19 cellular contexts compared by ENCODE assay signal in the genomic region with DNA sequence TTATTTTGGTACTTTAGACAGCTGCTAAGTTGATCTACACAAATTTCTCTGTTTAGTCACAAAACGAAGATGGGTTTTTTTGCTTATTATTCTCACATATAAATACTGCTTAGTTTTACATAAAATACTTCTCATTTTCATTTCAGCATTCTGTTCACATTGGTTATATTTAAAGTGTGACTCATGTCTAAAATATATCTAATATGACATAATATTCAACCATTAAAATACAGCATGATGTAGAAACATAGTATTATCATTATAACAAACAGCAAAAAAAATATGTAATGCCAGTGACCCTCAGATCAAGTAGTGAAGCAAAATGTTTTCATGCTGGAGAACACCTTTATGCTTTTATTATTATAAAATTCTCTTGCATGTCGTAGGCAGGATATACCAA.
"Had no signal": no experiment of that assay in that cellular context is flagged by ENCODE, and none has a peak within 500 bp of the region (broad histone marks: within the 10 kb centered on the region; RNA-seq: fewer than 3 reads in every experiment).

No MANE protein-coding gene starts in this region.

- ATAC-seq: activated CD8-positive, alpha-beta T cell treated with anti-CD3 and anti-CD28 coated beads, Interleukin-2, amount 10 ng/mL, durations not matched to agents 7 days and 5 days; activated naive CD8-positive, alpha-beta T cell treated with anti-CD3 and anti-CD28 coated beads, Interleukin-2, amount 50 U/mL, for 24 hours; activated T-cell treated with anti-CD3 and anti-CD28 coated beads, Interleukin-2, amount 50 U/mL, for 4 hours; effector memory CD8-positive, alpha-beta T cell; left lobe of liver; natural killer cell; sciatic nerve had no signal

- FAIRE-seq: keratinocyte had no signal

- H3K4me3 ChIP-seq: esophagus squamous epithelium, lung, spleen, thyroid gland had no signal

- H3K4me1 ChIP-seq: spleen, thyroid gland had no signal

- H3K9me3 Mint-ChIP-seq: activated CD4-positive, alpha-beta T cell treated with anti-CD3 and anti-CD28 coated beads, Interleukin-2, amount 10 ng/mL, durations not matched to agents 24 days and 14 days; activated naive CD4-positive, alpha-beta T cell treated with anti-CD3 and anti-CD28 coated beads for 36 hours; activated naive CD8-positive, alpha-beta T cell treated with anti-CD3 and anti-CD28 coated beads, Interleukin-2, amount 50 U/mL, for 24 hours; activated T-cell treated with anti-CD3 and anti-CD28 coated beads, Interleukin-2, amount 50 U/mL, for 4 hours; effector memory CD8-positive, alpha-beta T cell; natural killer cell; T-helper 1 cell treated with Interleukin-12 subunit alpha and Interleukin-12 subunit beta and Interleukin-4 antibody, amounts not matched to agents 30 μg/mL and 1 μg/mL, for 36 hours had no signal

- H3K4me1 Mint-ChIP-seq: natural killer cell had no signal

- DNase-seq: activated CD4-positive, alpha-beta T cell treated with anti-CD3 and anti-CD28 coated beads, Interleukin-2, amount 10 ng/mL, durations not matched to agents 24 days and 14 days; activated CD8-positive, alpha-beta T cell treated with anti-CD3 and anti-CD28 coated beads, Interleukin-2, amount 10 ng/mL, durations not matched to agents 7 days and 5 days; activated naive CD4-positive, alpha-beta T cell treated with anti-CD3 and anti-CD28 coated beads for 36 hours; activated naive CD8-positive, alpha-beta T cell treated with anti-CD3 and anti-CD28 coated beads, Interleukin-2, amount 50 U/mL, for 24 hours; activated T-cell treated with anti-CD3 and anti-CD28 coated beads, Interleukin-2, amount 50 U/mL, for 4 hours; effector memory CD8-positive, alpha-beta T cell; esophagus squamous epithelium; foreskin melanocyte; glutamatergic neuron; hypothalamus; natural killer cell; spleen; stimulated activated naive CD4-positive, alpha-beta T cell; thyroid gland had no signal

- H3K9me3 ChIP-seq: esophagus squamous epithelium, spleen, thyroid gland had no signal

- H3K4me3 Mint-ChIP-seq: activated CD4-positive, alpha-beta T cell treated with anti-CD3 and anti-CD28 coated beads, Interleukin-2, amount 10 ng/mL, durations not matched to agents 24 days and 14 days; activated CD8-positive, alpha-beta T cell treated with anti-CD3 and anti-CD28 coated beads, Interleukin-2, amount 10 ng/mL, durations not matched to agents 7 days and 5 days; activated naive CD4-positive, alpha-beta T cell treated with anti-CD3 and anti-CD28 coated beads for 36 hours; activated naive CD8-positive, alpha-beta T cell treated with anti-CD3 and anti-CD28 coated beads, Interleukin-2, amount 50 U/mL, for 24 hours; activated T-cell treated with anti-CD3 and anti-CD28 coated beads, Interleukin-2, amount 50 U/mL, for 4 hours; effector memory CD8-positive, alpha-beta T cell; natural killer cell; T-helper 1 cell treated with Interleukin-12 subunit alpha and Interleukin-12 subunit beta and Interleukin-4 antibody, amounts not matched to agents 30 μg/mL and 1 μg/mL, for 36 hours had no signal

- H3K27me3 ChIP-seq: esophagus squamous epithelium, spleen, thyroid gland had no signal

- H3K27ac Mint-ChIP-seq: activated CD4-positive, alpha-beta T cell treated with anti-CD3 and anti-CD28 coated beads, Interleukin-2, amount 10 ng/mL, durations not matched to agents 24 days and 14 days; activated CD8-positive, alpha-beta T cell treated with anti-CD3 and anti-CD28 coated beads, Interleukin-2, amount 10 ng/mL, durations not matched to agents 7 days and 5 days; activated naive CD4-positive, alpha-beta T cell treated with anti-CD3 and anti-CD28 coated beads for 36 hours; effector memory CD8-positive, alpha-beta T cell; natural killer cell; T-helper 1 cell treated with Interleukin-12 subunit alpha and Interleukin-12 subunit beta and Interleukin-4 antibody, amounts not matched to agents 30 μg/mL and 1 μg/mL, for 36 hours had no signal

- H3K27ac ChIP-seq: spleen, thyroid gland had no signal

- H3K27me3 Mint-ChIP-seq: activated CD4-positive, alpha-beta T cell treated with anti-CD3 and anti-CD28 coated beads, Interleukin-2, amount 10 ng/mL, durations not matched to agents 24 days and 14 days; activated naive CD8-positive, alpha-beta T cell treated with anti-CD3 and anti-CD28 coated beads, Interleukin-2, amount 50 U/mL, for 24 hours; effector memory CD8-positive, alpha-beta T cell had no signal
